1 cellular context compared by ENCODE assay signal in the genomic region with DNA sequence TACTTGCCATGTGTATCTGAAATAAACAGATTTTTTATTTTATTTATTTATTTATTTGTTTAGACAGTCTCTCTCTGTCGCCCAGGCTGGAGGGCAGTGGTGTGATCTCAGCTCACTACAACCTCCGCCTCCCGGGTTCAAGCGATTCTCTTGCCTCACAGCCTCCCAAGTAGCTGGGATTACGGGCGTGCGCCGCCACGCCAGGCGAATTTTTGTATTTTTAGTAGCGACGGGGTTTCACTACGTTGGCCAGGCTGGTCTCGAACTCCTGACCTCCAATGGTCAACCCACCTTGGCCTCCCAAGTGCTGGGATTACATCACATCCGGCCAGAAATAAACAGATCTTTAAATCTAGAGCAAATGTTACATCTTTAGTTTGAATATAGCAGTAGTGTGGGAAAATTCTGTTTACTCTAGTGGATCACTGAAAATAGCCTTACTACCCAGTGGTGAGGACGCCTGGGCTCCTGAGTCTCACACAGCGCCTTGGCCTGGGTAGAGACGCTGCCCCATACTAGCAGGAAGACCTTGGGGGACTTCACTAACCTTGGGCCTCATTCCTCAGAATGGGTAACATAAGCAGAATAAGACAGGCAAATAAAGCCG.
A peak's percentile ranks its signal among the peaks of the same experiment; 100 is the strongest.
TF ChIP-seq lines count a peak whose summit lies in the region.

No MANE protein-coding gene starts in this region.

TF ChIP-seq in HEK293, 187 proteins besides CTCF, POLR2A, EP300 and RAD21 (continued from another document and continues in another):
- TF ChIP-seq ZNF513 (tag by site-specific recombination; IDR thresholded peaks at IDR 0.05) (no peak), ATF2 (tag by site-specific recombination; IDR thresholded peaks at IDR 0.05; ENCODE audit: low read depth) (no peak; the same call in 1 of the 2 replicates), ZNF585B (tag by site-specific recombination; IDR thresholded peaks at IDR 0.05) (no peak), ZNF548 (tag by site-specific recombination; IDR thresholded peaks at IDR 0.05) (no peak), EGR2 (tag by site-specific recombination; IDR thresholded peaks at IDR 0.05; ENCODE audit: low read depth) (no peak), ZNF544 (tag by site-specific recombination; IDR thresholded peaks at IDR 0.05) (no peak), ZNF155 (tag by site-specific recombination; IDR thresholded peaks at IDR 0.05) (no peak), ZNF223 (tag by site-specific recombination; IDR thresholded peaks at IDR 0.05) (no peak), ZNF843 (tag by site-specific recombination; IDR thresholded peaks at IDR 0.05) (no peak), SP2 (tag by site-specific recombination; IDR thresholded peaks at IDR 0.05) (no peak), BCL6B (tag by site-specific recombination; IDR thresholded peaks at IDR 0.05) (no peak), ZFHX2 (tag by site-specific recombination; conservative IDR thresholded peaks at IDR 0.05) (no peak), ZNF768 (tag by site-specific recombination; IDR thresholded peaks at IDR 0.05) (no peak), ZNF558 (tag by site-specific recombination; IDR thresholded peaks at IDR 0.05) (no peak), KLF8 (tag by site-specific recombination; IDR thresholded peaks at IDR 0.05) (no peak), KLF10 (tag by site-specific recombination; IDR thresholded peaks at IDR 0.05) (no peak), ZNF140 (tag by site-specific recombination; IDR thresholded peaks at IDR 0.05) (no peak), HOXD13 (CRISPR knock-in tag; IDR thresholded peaks at IDR 0.05; ENCODE audit: borderline replicate concordance) (no peak), ZNF670 (tag by site-specific recombination; IDR thresholded peaks at IDR 0.05; ENCODE audit: low read depth) (no peak), ZNF621 (tag by site-specific recombination; IDR thresholded peaks at IDR 0.05) (no peak), PATZ1 (tag by site-specific recombination; IDR thresholded peaks at IDR 0.05) (no peak), ZNF561 (tag by site-specific recombination; IDR thresholded peaks at IDR 0.05; ENCODE audit: borderline replicate concordance) (no peak), ZNF184 (tag by site-specific recombination; IDR thresholded peaks at IDR 0.05) (0 out of 2 replicates have a peak, but pooled peaks have one; percentile 27), ZNF146 (tag by site-specific recombination; IDR thresholded peaks at IDR 0.05) (no peak), TSHZ1 (tag by site-specific recombination; IDR thresholded peaks at IDR 0.05; ENCODE audit: borderline replicate concordance) (no peak), ZNF416 (tag by site-specific recombination; IDR thresholded peaks at IDR 0.05) (no peak), KLF7 (tag by site-specific recombination; IDR thresholded peaks at IDR 0.05; ENCODE audit: borderline replicate concordance) (no peak), ZSCAN30 (tag by site-specific recombination; IDR thresholded peaks at IDR 0.05) (no peak), ZBTB21 (tag by site-specific recombination; IDR thresholded peaks at IDR 0.05) (peak; percentile 64)
- TF ChIP-seq, protein P1, sequence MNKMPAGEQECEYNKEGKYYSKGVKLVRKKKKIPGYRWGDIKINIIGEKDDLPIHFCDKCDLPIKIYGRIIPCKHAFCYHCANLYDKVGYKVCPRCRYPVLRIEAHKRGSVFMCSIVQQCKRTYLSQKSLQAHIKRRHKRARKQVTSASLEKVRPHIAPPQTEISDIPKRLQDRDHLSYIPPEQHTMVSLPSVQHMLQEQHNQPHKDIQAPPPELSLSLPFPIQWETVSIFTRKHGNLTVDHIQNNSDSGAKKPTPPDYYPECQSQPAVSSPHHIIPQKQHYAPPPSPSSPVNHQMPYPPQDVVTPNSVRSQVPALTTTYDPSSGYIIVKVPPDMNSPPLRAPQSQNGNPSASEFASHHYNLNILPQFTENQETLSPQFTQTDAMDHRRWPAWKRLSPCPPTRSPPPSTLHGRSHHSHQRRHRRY (tag by site-specific recombination; IDR thresholded peaks at IDR 0.05) = no peak
- TF ChIP-seq, protein P2, sequence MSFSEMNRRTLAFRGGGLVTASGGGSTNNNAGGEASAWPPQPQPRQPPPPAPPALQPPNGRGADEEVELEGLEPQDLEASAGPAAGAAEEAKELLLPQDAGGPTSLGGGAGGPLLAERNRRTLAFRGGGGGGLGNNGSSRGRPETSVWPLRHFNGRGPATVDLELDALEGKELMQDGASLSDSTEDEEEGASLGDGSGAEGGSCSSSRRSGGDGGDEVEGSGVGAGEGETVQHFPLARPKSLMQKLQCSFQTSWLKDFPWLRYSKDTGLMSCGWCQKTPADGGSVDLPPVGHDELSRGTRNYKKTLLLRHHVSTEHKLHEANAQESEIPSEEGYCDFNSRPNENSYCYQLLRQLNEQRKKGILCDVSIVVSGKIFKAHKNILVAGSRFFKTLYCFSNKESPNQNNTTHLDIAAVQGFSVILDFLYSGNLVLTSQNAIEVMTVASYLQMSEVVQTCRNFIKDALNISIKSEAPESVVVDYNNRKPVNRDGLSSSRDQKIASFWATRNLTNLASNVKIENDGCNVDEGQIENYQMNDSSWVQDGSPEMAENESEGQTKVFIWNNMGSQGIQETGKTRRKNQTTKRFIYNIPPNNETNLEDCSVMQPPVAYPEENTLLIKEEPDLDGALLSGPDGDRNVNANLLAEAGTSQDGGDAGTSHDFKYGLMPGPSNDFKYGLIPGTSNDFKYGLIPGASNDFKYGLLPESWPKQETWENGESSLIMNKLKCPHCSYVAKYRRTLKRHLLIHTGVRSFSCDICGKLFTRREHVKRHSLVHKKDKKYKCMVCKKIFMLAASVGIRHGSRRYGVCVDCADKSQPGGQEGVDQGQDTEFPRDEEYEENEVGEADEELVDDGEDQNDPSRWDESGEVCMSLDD (tag by site-specific recombination; IDR thresholded peaks at IDR 0.05) = no peak
- TF ChIP-seq, protein P3, sequence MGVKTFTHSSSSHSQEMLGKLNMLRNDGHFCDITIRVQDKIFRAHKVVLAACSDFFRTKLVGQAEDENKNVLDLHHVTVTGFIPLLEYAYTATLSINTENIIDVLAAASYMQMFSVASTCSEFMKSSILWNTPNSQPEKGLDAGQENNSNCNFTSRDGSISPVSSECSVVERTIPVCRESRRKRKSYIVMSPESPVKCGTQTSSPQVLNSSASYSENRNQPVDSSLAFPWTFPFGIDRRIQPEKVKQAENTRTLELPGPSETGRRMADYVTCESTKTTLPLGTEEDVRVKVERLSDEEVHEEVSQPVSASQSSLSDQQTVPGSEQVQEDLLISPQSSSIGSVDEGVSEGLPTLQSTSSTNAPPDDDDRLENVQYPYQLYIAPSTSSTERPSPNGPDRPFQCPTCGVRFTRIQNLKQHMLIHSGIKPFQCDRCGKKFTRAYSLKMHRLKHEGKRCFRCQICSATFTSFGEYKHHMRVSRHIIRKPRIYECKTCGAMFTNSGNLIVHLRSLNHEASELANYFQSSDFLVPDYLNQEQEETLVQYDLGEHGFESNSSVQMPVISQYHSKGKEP (tag by site-specific recombination; IDR thresholded peaks at IDR 0.05) = no peak
- TF ChIP-seq, protein P4, sequence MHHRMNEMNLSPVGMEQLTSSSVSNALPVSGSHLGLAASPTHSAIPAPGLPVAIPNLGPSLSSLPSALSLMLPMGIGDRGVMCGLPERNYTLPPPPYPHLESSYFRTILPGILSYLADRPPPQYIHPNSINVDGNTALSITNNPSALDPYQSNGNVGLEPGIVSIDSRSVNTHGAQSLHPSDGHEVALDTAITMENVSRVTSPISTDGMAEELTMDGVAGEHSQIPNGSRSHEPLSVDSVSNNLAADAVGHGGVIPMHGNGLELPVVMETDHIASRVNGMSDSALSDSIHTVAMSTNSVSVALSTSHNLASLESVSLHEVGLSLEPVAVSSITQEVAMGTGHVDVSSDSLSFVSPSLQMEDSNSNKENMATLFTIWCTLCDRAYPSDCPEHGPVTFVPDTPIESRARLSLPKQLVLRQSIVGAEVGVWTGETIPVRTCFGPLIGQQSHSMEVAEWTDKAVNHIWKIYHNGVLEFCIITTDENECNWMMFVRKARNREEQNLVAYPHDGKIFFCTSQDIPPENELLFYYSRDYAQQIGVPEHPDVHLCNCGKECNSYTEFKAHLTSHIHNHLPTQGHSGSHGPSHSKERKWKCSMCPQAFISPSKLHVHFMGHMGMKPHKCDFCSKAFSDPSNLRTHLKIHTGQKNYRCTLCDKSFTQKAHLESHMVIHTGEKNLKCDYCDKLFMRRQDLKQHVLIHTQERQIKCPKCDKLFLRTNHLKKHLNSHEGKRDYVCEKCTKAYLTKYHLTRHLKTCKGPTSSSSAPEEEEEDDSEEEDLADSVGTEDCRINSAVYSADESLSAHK (tag by site-specific recombination; IDR thresholded peaks at IDR 0.05) = no peak
- TF ChIP-seq, protein P5, sequence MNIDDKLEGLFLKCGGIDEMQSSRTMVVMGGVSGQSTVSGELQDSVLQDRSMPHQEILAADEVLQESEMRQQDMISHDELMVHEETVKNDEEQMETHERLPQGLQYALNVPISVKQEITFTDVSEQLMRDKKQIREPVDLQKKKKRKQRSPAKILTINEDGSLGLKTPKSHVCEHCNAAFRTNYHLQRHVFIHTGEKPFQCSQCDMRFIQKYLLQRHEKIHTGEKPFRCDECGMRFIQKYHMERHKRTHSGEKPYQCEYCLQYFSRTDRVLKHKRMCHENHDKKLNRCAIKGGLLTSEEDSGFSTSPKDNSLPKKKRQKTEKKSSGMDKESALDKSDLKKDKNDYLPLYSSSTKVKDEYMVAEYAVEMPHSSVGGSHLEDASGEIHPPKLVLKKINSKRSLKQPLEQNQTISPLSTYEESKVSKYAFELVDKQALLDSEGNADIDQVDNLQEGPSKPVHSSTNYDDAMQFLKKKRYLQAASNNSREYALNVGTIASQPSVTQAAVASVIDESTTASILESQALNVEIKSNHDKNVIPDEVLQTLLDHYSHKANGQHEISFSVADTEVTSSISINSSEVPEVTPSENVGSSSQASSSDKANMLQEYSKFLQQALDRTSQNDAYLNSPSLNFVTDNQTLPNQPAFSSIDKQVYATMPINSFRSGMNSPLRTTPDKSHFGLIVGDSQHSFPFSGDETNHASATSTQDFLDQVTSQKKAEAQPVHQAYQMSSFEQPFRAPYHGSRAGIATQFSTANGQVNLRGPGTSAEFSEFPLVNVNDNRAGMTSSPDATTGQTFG (tag by site-specific recombination; IDR thresholded peaks at IDR 0.05; ENCODE audit: borderline replicate concordance) = no peak
